ENCODE assay signal across 9 cellular contexts in the genomic region with DNA sequence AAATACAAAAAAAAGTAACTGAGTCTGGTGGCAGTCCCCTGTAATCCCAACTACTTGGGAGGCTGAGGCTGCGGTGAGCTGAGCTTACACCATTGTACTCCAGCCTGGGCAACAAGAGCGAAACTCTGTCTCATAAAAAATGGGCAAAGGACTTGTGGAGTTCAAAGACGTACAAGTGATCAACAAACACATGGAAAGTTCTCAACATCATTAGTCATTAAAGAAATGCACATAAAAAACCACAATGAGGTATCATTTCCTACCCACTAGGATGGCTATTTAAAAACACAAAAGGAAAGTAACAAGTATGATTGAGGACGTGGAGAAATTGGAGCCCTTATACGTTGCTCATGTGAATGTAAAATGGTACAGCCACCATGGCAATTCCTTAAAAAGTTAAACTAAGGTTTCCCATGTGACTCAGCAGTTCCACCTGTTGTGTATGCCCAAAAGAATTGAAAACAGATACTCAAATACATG. TPM values are rescaled to one million over a fixed set of nuclear protein-coding genes. Genes with fewer than 3 reads are reported as not detected.
A peak's percentile ranks its signal among the peaks of the same experiment; 100 is the strongest.
DNase-seq lines count a peak whose midpoint lies in the region; ATAC-seq, FAIRE-seq and TF ChIP-seq lines count a peak whose summit lies in the region.
"Had no signal": no experiment of that assay in that cellular context is flagged by ENCODE, and none has a peak within 500 bp of the region (broad histone marks: within the 10 kb centered on the region; RNA-seq: fewer than 3 reads in every experiment).

No MANE protein-coding gene starts in this region.

- H3K4me1 ChIP-seq in SJSA1 (replicated peaks): peaks cover 10% of the 10 kb centered on the region

- H3K9me3 ChIP-seq in SJSA1 (replicated peaks): peaks cover 4% of the 10 kb centered on the region; the same call in 1 of the 2 replicates

- DNase-seq in AG04449 (ENCODE audit: low read depth, low spot score): peak; percentile 34
- no peak for DNase-seq in GM18507 (ENCODE audit: extremely low spot score, insufficient read length, low read depth)
- DNase-seq in SJSA1 (ENCODE audit: low read depth in 1 of 2, low spot score in 2 of 2): peak in 1 of 2 experiments; percentile 54
- DNase-seq in fibroblast of mammary gland (ENCODE audit: low read depth): peak; percentile 92
- no peak for DNase-seq in RCC 7860 (ENCODE audit: low spot score)
- DNase-seq: NCI-H1694 had no signal

- peaks cover 9% of the 10 kb centered on the region for H3K36me3 ChIP-seq in SJSA1

- H3K27ac ChIP-seq in SJSA1: peak overlapping the region; percentile 11; the same call in 1 of the 2 replicates

- CTCF ChIA-PET in AG04449 (lab: Yijun Ruan, JAX): interaction anchor here (0.7 to 3.2 kb wide), 5 partner anchors 9 to 95 kb away, joined by 3 to 33 read pairs (median 6); no protein-coding TSS in a partner anchor

- no peak overlapping the region for H3K4me3 ChIP-seq in AG04449 (ENCODE audit: low read depth, low read length)
- H3K4me3 ChIP-seq in SJSA1: no peak overlapping the region
- no peak overlapping the region for H3K4me3 ChIP-seq in fibroblast of mammary gland (ENCODE audit: control insufficient read depth, low read depth, low read length)

- no peak for TF ChIP-seq CTCF in AG04449 (IDR thresholded peaks at IDR 0.05; ENCODE audit: insufficient read depth, low read length, missing control alignments)
- no peak for TF ChIP-seq CTCF in fibroblast of mammary gland (conservative IDR thresholded peaks at IDR 0.05; ENCODE audit: control insufficient read depth, insufficient read depth, low read depth, low read length)

- POLR2A ChIA-PET in AG04449 (lab: Yijun Ruan, JAX): no interaction called here

- no peaks in the 10 kb centered on the region for H3K27me3 ChIP-seq in SJSA1 (replicated peaks)

- FAIRE-seq in GM18507 (lab: Jason Lieb, UNC) (peak; percentile 70), RCC 7860 (lab: Jason Lieb, UNC) (no peak)

- no peak for ATAC-seq in GM21526 (IDR thresholded peaks at IDR 0.05; ENCODE audit: low FRiP score, unreplicated experiment)
- ATAC-seq in HG02759 (IDR thresholded peaks at IDR 0.05; ENCODE audit: unreplicated experiment): no peak
- no peak for ATAC-seq in GM19023 (IDR thresholded peaks at IDR 0.05; ENCODE audit: unreplicated experiment)

RNA-seq across cellular contexts. Expression of gene RAB10, which starts 52.3 kb away (rescaled TPM):
- total RNA-seq in SJSA1 (2014; rRNA removed; shearing (Covaris generic)): 92.7 and 186 TPM in 2 replicates

Comparison
In these comparisons a context has a peak if more than half of its experiments do, and no peak if none do; other contexts are left out.
1. DNase-seq: peak in AG04449 (single experiment) and fibroblast of mammary gland (single experiment); none in GM18507 (single experiment) and RCC 7860 (single experiment).